Comparison of ENCODE assay signal across 1 cellular context in genomic region chr3:23094890-23095462, GRCh38.
TF ChIP-seq lines count a peak whose summit lies in the region.

No MANE protein-coding gene starts in this region.

TF ChIP-seq in HEK293, 187 proteins besides CTCF, POLR2A, EP300 and RAD21 (continued from another document):
- no peak for TF ChIP-seq ZBTB8A (tag by site-specific recombination; IDR thresholded peaks at IDR 0.05)
- no peak for TF ChIP-seq ZNF280C (tag by site-specific recombination; IDR thresholded peaks at IDR 0.05)
- TF ChIP-seq ZNF513 (tag by site-specific recombination; IDR thresholded peaks at IDR 0.05): no peak
